Comparison of ENCODE assay signal across 8 cellular contexts in the genomic region with DNA sequence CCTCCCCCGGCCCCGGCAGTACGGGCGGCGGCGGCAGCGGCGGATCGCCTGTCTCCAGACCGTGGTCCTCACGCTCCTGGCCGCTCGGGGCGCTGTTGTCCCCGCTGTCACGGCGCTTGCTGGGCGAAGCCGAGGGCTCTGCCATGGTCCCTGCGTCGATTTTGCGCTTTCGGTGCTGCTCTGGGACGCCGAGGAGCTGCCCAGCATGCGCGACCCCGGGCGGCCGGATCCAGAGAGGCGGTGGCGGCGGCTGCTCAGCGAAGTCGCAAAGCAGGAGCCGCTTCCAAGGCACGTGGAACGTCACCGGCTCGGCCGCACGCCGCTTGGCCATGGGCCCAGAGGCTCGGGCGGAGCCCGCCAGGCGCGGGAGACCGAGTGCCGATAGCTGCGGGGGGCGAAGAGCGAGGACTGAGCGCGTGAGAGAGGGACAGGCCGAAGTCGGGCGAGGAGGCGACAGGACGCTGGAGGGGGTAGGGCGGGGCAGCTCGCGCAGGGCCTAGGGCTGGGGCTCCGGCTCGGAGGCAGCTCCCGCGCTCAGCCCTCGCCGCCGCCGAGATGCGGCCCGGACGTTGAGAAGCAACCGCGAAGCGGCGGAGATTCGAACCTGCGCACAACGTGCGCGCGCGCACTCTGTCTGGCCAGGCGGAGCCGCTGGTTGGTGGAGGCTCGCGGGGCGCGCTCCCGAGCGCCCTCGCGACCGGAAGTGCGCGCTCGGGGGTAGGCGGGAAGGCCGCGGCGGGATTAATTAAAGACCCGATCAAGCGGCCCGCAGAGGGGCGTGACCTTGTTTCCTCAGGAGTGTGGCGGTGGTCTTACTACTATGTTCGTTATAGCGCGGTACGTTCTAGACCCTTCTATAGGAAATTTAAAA. TPM values are rescaled to one million over a fixed set of nuclear protein-coding genes. Genes with fewer than 3 reads are reported as not detected.
A peak's percentile ranks its signal among the peaks of the same experiment; 100 is the strongest.
DNase-seq lines count a peak whose midpoint lies in the region; ATAC-seq and TF ChIP-seq lines count a peak whose summit lies in the region.

TSS of gene C9orf40 (minus strand) at position 632 of the 871 bp plus-strand sequence. CDS start at position 331, 301 bp downstream.

- CTCF ChIA-PET in CD4-positive, alpha-beta memory T cell (lab: Charles Lee; ENCODE audit: partially characterized antibody) = interaction anchor here (0.6 to 5.3 kb wide), 44 partner anchors 8 to 285 kb away, joined by 3 to 49 read pairs (median 4); partner anchors contain the start of genes CARNMT1, NMRK1 and OSTF1

- DNase-seq in CD4-positive, alpha-beta memory T cell = peak; percentile 88 to 90 (median 89)
- DNase-seq in NCI-H748 treated with DMSO at 0.1 percent for 48 hours (lab: John Stamatoyannopoulos, UW) (peak; percentile 60), dermis blood vessel endothelial cell (peak; percentile 93), lower leg skin (ENCODE audit: low spot score in 2 of 2) (peak; percentile 80 to 98)
- DNase-seq in activated CD4-positive, alpha-beta T cell treated with anti-CD3 and anti-CD28 coated beads, Interleukin-2, amount 50 U/mL, for 24 hours (ENCODE audit: low read depth in 1 of 2, low spot score in 1 of 2) = peak; percentile 82 to 83
- peak; percentile 89 to 90 for DNase-seq in stimulated activated CD4-positive, alpha-beta T cell treated with anti-CD3 and anti-CD28 coated beads, Interleukin-4, amount 100 ng/mL, for 48 hours (ENCODE audit: low read depth in 2 of 2)

- peak within 1 kb of the TSS; percentile 93 to 98 (median 97) for H3K27ac Mint-ChIP-seq in CD4-positive, alpha-beta memory T cell

- intact Hi-C loops in CD4-positive, alpha-beta memory T cell (cut with micrococcal nuclease) = loop anchor here (1.0 to 10.0 kb wide), 7 partner anchors 50 to 235 kb away; partner anchors contain the start of genes CARNMT1, NMRK1, OSTF1 and TRPM6
- intact Hi-C loops in lower leg skin (cut with DNase I; ENCODE audit: low total_unique reads) = no loop called here

- 0% methylated on average over 28 to 46 of the region's 112 CpGs for WGBS in lower leg skin, 2 donors

- peak within 1 kb of the TSS; percentile 82 for H3K27ac ChIP-seq in CD4-positive, alpha-beta memory T cell (ENCODE audit: low read depth, low read length)

- peaks cover 9 to 31% (median 23%) of the 10 kb centered on the region in 4 donors for H3K4me1 Mint-ChIP-seq in CD4-positive, alpha-beta memory T cell

- H3K36me3 ChIP-seq in CD4-positive, alpha-beta memory T cell (ENCODE audit: insufficient read depth, low read length) = no peaks in the 10 kb centered on the region

- H3K9me3 Mint-ChIP-seq in CD4-positive, alpha-beta memory T cell = no peaks in the 10 kb centered on the region

- H3K4me1 ChIP-seq in CD4-positive, alpha-beta memory T cell (ENCODE audit: insufficient read depth, low read length) = peaks cover 23% of the 10 kb centered on the region

- no peak for TF ChIP-seq POLR2A in lower leg skin (IDR thresholded peaks at IDR 0.05)

- no peaks in the 10 kb centered on the region for H3K27me3 ChIP-seq in CD4-positive, alpha-beta memory T cell (ENCODE audit: insufficient read depth, low read length)

- H3K4me3 Mint-ChIP-seq in CD4-positive, alpha-beta memory T cell = peak within 1 kb of the TSS; percentile 96 to 100 (median 98)

- no peaks in the 10 kb centered on the region for H3K27me3 Mint-ChIP-seq in CD4-positive, alpha-beta memory T cell

- peak in 1 of 3 donors; percentile 67 for TF ChIP-seq CTCF in lower leg skin (IDR thresholded peaks at IDR 0.05)

- no peaks in the 10 kb centered on the region for H3K9me3 ChIP-seq in CD4-positive, alpha-beta memory T cell (ENCODE audit: control insufficient read depth in 1 of 2, low read length in 2 of 2)

- ATAC-seq in GM19438 (IDR thresholded peaks at IDR 0.05; ENCODE audit: low read depth, unreplicated experiment) (peak; percentile 86), HG03571 (IDR thresholded peaks at IDR 0.05; ENCODE audit: unreplicated experiment) (peak; percentile 92)

- peak within 1 kb of the TSS; percentile 66 to 96 for H3K4me3 ChIP-seq in CD4-positive, alpha-beta memory T cell (ENCODE audit: low read length in 2 of 2)
- peak within 1 kb of the TSS; percentile 95 for H3K4me3 ChIP-seq in lower leg skin (ENCODE audit: low read depth, poor library complexity, severe bottlenecking)

- H3K36me3 Mint-ChIP-seq in CD4-positive, alpha-beta memory T cell = peaks cover 0 to 9% of the 10 kb centered on the region in 2 donors

- POLR2A ChIA-PET in CD4-positive, alpha-beta memory T cell (lab: Charles Lee; ENCODE audit: partially characterized antibody) = interaction anchor here (0.6 to 4.6 kb wide), 18 partner anchors 9 to 1797 kb away, joined by 3 to 54 read pairs (median 4); partner anchors contain the start of genes CARNMT1, NMRK1, OSTF1 and RFK

RNA-seq across cellular contexts. Expression of gene C9orf40, which starts in this region (rescaled TPM):
- total RNA-seq in CD4-positive, alpha-beta memory T cell = 1 to 10 TPM; 7.1 to 7.4 TPM
- polyA plus RNA-seq in CD4-positive, alpha-beta memory T cell = 1 to 10 TPM; 2.2 to 3.8 TPM
- total RNA-seq in dermis blood vessel endothelial cell = 4.1 and 4.7 TPM in 2 replicates
- 1 to 10 TPM; 2.1 to 4.6 (median 3.1) TPM for total RNA-seq in lower leg skin

Comparison
In these comparisons a context has a peak if more than half of its experiments do, and no peak if none do; other contexts are left out.
1. Peak in every context shown above with its lines: DNase-seq, ATAC-seq, H3K4me3 ChIP-seq and H3K27ac ChIP-seq.